15 cellular contexts compared by ENCODE assay signal in the genomic region with DNA sequence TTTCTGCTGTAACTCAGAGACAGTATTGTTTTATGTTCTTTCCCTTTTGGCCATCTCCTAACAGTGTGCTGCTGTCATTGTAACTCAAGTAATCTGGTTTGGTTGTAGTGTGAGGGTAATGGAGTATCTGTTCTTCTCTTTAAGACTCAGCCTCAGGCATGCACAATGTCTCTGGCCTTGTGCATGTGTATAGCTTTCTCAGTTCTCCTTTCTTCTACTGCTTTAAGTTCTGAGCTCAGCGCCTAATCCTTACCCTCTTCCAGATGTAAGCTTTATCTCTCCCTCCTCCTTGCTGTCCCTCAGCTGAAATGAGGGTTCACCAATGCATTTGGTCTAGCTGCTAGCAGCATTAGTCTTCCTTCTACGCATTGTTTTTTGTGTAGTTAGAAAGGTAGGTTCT.
DNase-seq lines count a peak whose midpoint lies in the region; ATAC-seq and TF ChIP-seq lines count a peak whose summit lies in the region.
"Had no signal": no experiment of that assay in that cellular context is flagged by ENCODE, and none has a peak within 500 bp of the region (broad histone marks: within the 10 kb centered on the region; RNA-seq: fewer than 3 reads in every experiment).

No MANE protein-coding gene starts in this region.

- intact Hi-C loops in Panc1 (cut with micrococcal nuclease; ENCODE audit: unreplicated experiment) = no loop called here

- H3K27ac ChIP-seq in Panc1 (ENCODE audit: low read length) = peak overlapping the region; percentile 17; the same call in 1 of the 2 replicates
- H3K27ac ChIP-seq: RWPE1, SJSA1 had no signal

- POLR2A ChIA-PET in Panc1 (lab: Charles Lee) = no interaction called here

- no peaks in the 10 kb centered on the region for H3K4me1 Mint-ChIP-seq in stimulated activated memory B cell treated with anti-CD40 and anti-IgM and Interleukin-4, amounts not matched to agents 10 μg/mL and 1 μg/mL and 100 μg/mL, for 72 hours

- CTCF ChIA-PET in Panc1 (lab: Charles Lee) = no interaction called here

- DNase-seq in Panc1 (ENCODE audit: low read depth, low spot score) (no peak), AG20443 (ENCODE audit: low spot score) (no peak), HAP-1 (ENCODE audit: low spot score in 2 of 2) (no peak), COR-L47 (lab: John Stamatoyannopoulos, UW) (no peak)
- DNase-seq: ACHN, DMS53, KG1, NCI-H1092, NCI-H524, SW 1271 had no signal

- H3K27me3 ChIP-seq in Panc1 (ENCODE audit: control insufficient read depth, insufficient read depth, low read length) (no peaks in the 10 kb centered on the region), HAP-1 (ENCODE audit: low read depth) (no peaks in the 10 kb centered on the region)
- H3K27me3 ChIP-seq: SJSA1 had no signal

- in situ Hi-C loops in Panc1 (cut with HindIII; ENCODE audit: low pct_unique_long_range_greater_than_20kb, low sequenced_read_pairs) (no loop called here), HAP-1 (cut with MboI; ENCODE audit: low sequenced_read_pairs) (no loop called here)

- H3K36me3 ChIP-seq in Panc1 (ENCODE audit: control insufficient read depth, insufficient read depth, low read length) (no peaks in the 10 kb centered on the region), HAP-1 (replicated peaks) (no peaks in the 10 kb centered on the region)
- H3K36me3 ChIP-seq: SJSA1 had no signal

- H3K4me1 ChIP-seq in Panc1 (ENCODE audit: control insufficient read depth, insufficient read depth, low read length) (no peaks in the 10 kb centered on the region), HAP-1 (no peaks in the 10 kb centered on the region)
- H3K4me1 ChIP-seq: SJSA1 had no signal

- no peaks in the 10 kb centered on the region for H3K27me3 Mint-ChIP-seq in stimulated activated memory B cell treated with anti-CD40 and anti-IgM and Interleukin-4, amounts not matched to agents 10 μg/mL and 1 μg/mL and 100 μg/mL, for 72 hours

- ATAC-seq in GM21786 (IDR thresholded peaks at IDR 0.05; ENCODE audit: unreplicated experiment) = peak; percentile 58
- peak; percentile 47 for ATAC-seq in HG03280 (IDR thresholded peaks at IDR 0.05; ENCODE audit: unreplicated experiment)
- no peak for ATAC-seq in Panc1
- ATAC-seq in stimulated activated memory B cell treated with anti-CD40 and anti-IgM and Interleukin-4, amounts not matched to agents 10 μg/mL and 1 μg/mL and 100 μg/mL, for 72 hours = peak; percentile 50

- no TSS peak for BruUV-seq in Panc1 (replicated peaks; lab: Mats Ljungman, UMichigan)

- no peak for TF ChIP-seq CTCF in Panc1 (IDR thresholded peaks at IDR 0.05)

- no peak overlapping the region for H3K27ac Mint-ChIP-seq in stimulated activated memory B cell treated with anti-CD40 and anti-IgM and Interleukin-4, amounts not matched to agents 10 μg/mL and 1 μg/mL and 100 μg/mL, for 72 hours

- no peaks in the 10 kb centered on the region for H3K36me3 Mint-ChIP-seq in stimulated activated memory B cell treated with anti-CD40 and anti-IgM and Interleukin-4, amounts not matched to agents 10 μg/mL and 1 μg/mL and 100 μg/mL, for 72 hours

- H3K9me3 Mint-ChIP-seq in stimulated activated memory B cell treated with anti-CD40 and anti-IgM and Interleukin-4, amounts not matched to agents 10 μg/mL and 1 μg/mL and 100 μg/mL, for 72 hours = no peaks in the 10 kb centered on the region

- H3K9me3 ChIP-seq in Panc1 (ENCODE audit: control insufficient read depth, insufficient read depth, low read depth, low read length) (no peaks in the 10 kb centered on the region), HAP-1 (no peaks in the 10 kb centered on the region)
- H3K9me3 ChIP-seq: SJSA1 had no signal

- no peak overlapping the region for H3K4me3 ChIP-seq in Panc1 (ENCODE audit: low read depth in 2 of 2, low read length in 2 of 2)
- no peak overlapping the region for H3K4me3 ChIP-seq in HAP-1
- H3K4me3 ChIP-seq: SJSA1 had no signal

- H3K4me3 Mint-ChIP-seq in stimulated activated memory B cell treated with anti-CD40 and anti-IgM and Interleukin-4, amounts not matched to agents 10 μg/mL and 1 μg/mL and 100 μg/mL, for 72 hours = no peak overlapping the region
